ENCODE assay signal across 8 cellular contexts in genomic region chr3:143644370-143645089, GRCh38.
DNase-seq lines count a peak whose midpoint lies in the region; ATAC-seq and TF ChIP-seq lines count a peak whose summit lies in the region.

No MANE protein-coding gene starts in this region.

- TF ChIP-seq CTCF in sigmoid colon (IDR thresholded peaks at IDR 0.05), result peak in 3 of 4 experiments; percentile 45 to 63 (median 50)

- intact Hi-C loops in sigmoid colon (cut with DNase I), result no loop called here

- 28 to 61% methylated on average over 4 of the region's 4 CpGs for WGBS in sigmoid colon, 2 donors

- H3K9me3 ChIP-seq in sigmoid colon, result no peaks in the 10 kb centered on the region

- ATAC-seq in HG03097 (IDR thresholded peaks at IDR 0.05; ENCODE audit: low FRiP score, unreplicated experiment) (no peak), HG02970 (IDR thresholded peaks at IDR 0.05; ENCODE audit: low FRiP score, unreplicated experiment) (no peak)

- H3K4me1 ChIP-seq in sigmoid colon, result peaks cover 0 to 16% (median 12%) of the 10 kb centered on the region in 4 donors

- no peak overlapping the region for H3K4me3 ChIP-seq in sigmoid colon

- no peak for TF ChIP-seq EP300 in sigmoid colon (IDR thresholded peaks at IDR 0.05)

- peak overlapping the region in 2 of 4 donors; percentile 9 to 37 for H3K27ac ChIP-seq in sigmoid colon

- no peaks in the 10 kb centered on the region for H3K36me3 ChIP-seq in sigmoid colon

- no peaks in the 10 kb centered on the region for H3K27me3 ChIP-seq in sigmoid colon

- DNase-seq in Daoy (ENCODE audit: low read depth) (peak; percentile 52), HCEC 1CT (peak; percentile 83), NCI-H2171 treated with DMSO at 0.1 percent for 48 hours (lab: John Stamatoyannopoulos, UW) (peak; percentile 60), amniotic epithelial cell (ENCODE audit: low read depth) (peak; percentile 88), hepatic stellate cell (ENCODE audit: low spot score) (peak; percentile 52), sigmoid colon (no peak)

- TF ChIP-seq POLR2A in sigmoid colon (IDR thresholded peaks at IDR 0.05), result no peak
